In the genomic region with DNA sequence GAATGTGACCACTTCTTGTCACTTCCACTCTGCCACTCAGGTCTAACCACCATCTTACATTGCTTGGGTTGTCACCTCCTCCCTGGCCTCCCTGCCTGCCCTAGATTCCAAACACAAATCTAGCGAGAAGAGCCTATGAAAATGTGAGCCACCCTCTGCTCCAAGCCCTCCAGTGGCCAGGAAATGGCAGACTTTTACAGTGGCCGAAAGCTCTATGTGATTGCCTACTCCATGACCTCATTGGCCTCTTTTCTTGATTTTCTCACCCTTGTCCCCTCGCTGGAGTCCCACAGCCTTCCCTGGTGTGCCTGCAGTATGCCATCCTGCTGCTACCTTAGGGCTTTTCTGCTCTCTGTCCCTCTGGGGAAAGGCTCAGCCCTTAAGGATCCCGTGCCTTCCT, we compare ENCODE assay signal across 16 cellular contexts.
"Had no signal": no experiment of that assay in that cellular context is flagged by ENCODE, and none has a peak within 500 bp of the region (broad histone marks: within the 10 kb centered on the region; RNA-seq: fewer than 3 reads in every experiment).

No MANE protein-coding gene starts in this region.

- H3K27me3 ChIP-seq: neutrophil, tibial artery, uterus had no signal

- H2AFZ ChIP-seq: parathyroid adenoma had no signal

- H3K4me3 Mint-ChIP-seq: activated B cell treated with CpG ODN at 0.5 μM for 24 hours; activated CD4-positive, alpha-beta memory T cell treated with anti-CD3 and anti-CD28 coated beads, Interleukin-2, amount 10 ng/mL, durations not matched to agents 7 days and 5 days; activated T-cell treated with anti-CD3 and anti-CD28 coated beads, Interleukin-2, amount 50 U/mL, for 24 hours; brain had no signal

- H3K4me1 ChIP-seq: uterus had no signal

- H3K27ac Mint-ChIP-seq: activated B cell treated with CpG ODN at 0.5 μM for 24 hours; activated CD4-positive, alpha-beta memory T cell treated with anti-CD3 and anti-CD28 coated beads, Interleukin-2, amount 10 ng/mL, durations not matched to agents 7 days and 5 days; activated T-cell treated with anti-CD3 and anti-CD28 coated beads, Interleukin-2, amount 50 U/mL, for 24 hours; activated T-helper 2 cell treated with anti-CD3 and anti-CD28 coated beads, Interferon-gamma antibody, Interleukin-2, Interleukin-4, amounts not matched to agents 10 μg/mL and 5 μg/mL and 100 μg/mL, durations not matched to agents 14 hours and 24 hours and 36 hours had no signal

- ATAC-seq: naive thymus-derived CD8-positive, alpha-beta T cell had no signal

- H3K36me3 ChIP-seq: neutrophil, tibial artery, uterus had no signal

- H3K4me3 ChIP-seq: tibial artery, uterus had no signal

- H3K9me3 Mint-ChIP-seq: activated B cell treated with CpG ODN at 0.5 μM for 24 hours; activated CD4-positive, alpha-beta memory T cell treated with anti-CD3 and anti-CD28 coated beads, Interleukin-2, amount 10 ng/mL, durations not matched to agents 7 days and 5 days; activated T-cell treated with anti-CD3 and anti-CD28 coated beads, Interleukin-2, amount 50 U/mL, for 24 hours; activated T-helper 2 cell treated with anti-CD3 and anti-CD28 coated beads, Interferon-gamma antibody, Interleukin-2, Interleukin-4, amounts not matched to agents 10 μg/mL and 5 μg/mL and 100 μg/mL, durations not matched to agents 14 hours and 24 hours and 36 hours; naive thymus-derived CD8-positive, alpha-beta T cell had no signal

- H3K27me3 Mint-ChIP-seq: activated B cell treated with CpG ODN at 0.5 μM for 24 hours; activated CD4-positive, alpha-beta memory T cell treated with anti-CD3 and anti-CD28 coated beads, Interleukin-2, amount 10 ng/mL, durations not matched to agents 7 days and 5 days; activated T-cell treated with anti-CD3 and anti-CD28 coated beads, Interleukin-2, amount 50 U/mL, for 24 hours; brain; naive thymus-derived CD8-positive, alpha-beta T cell had no signal

- H3K9ac ChIP-seq: parathyroid adenoma had no signal

- DNase-seq: activated B cell treated with CpG ODN at 0.5 μM for 24 hours; activated CD4-positive, alpha-beta memory T cell treated with anti-CD3 and anti-CD28 coated beads, Interleukin-2, amount 10 ng/mL, durations not matched to agents 7 days and 5 days; activated CD4-positive, alpha-beta T cell treated with anti-CD3 and anti-CD28 coated beads for 48 hours; activated naive CD4-positive, alpha-beta T cell treated with Interleukin-2 at 50 U/mL for 16 hours; activated T-cell treated with anti-CD3 and anti-CD28 coated beads, Interleukin-2, amount 50 U/mL, for 24 hours; anterior cingulate cortex; cerebellar nuclear complex; cortex of kidney; naive thymus-derived CD8-positive, alpha-beta T cell; stimulated activated naive CD4-positive, alpha-beta T cell treated with Interleukin-2 at 50 U/mL for 16 hours; tibial artery; uterus had no signal

- H3K27ac ChIP-seq: neutrophil, parathyroid adenoma, tibial artery, uterus had no signal

- H3K9me3 ChIP-seq: neutrophil, tibial artery, uterus had no signal
